8 cellular contexts compared by ENCODE assay signal in the genomic region with DNA sequence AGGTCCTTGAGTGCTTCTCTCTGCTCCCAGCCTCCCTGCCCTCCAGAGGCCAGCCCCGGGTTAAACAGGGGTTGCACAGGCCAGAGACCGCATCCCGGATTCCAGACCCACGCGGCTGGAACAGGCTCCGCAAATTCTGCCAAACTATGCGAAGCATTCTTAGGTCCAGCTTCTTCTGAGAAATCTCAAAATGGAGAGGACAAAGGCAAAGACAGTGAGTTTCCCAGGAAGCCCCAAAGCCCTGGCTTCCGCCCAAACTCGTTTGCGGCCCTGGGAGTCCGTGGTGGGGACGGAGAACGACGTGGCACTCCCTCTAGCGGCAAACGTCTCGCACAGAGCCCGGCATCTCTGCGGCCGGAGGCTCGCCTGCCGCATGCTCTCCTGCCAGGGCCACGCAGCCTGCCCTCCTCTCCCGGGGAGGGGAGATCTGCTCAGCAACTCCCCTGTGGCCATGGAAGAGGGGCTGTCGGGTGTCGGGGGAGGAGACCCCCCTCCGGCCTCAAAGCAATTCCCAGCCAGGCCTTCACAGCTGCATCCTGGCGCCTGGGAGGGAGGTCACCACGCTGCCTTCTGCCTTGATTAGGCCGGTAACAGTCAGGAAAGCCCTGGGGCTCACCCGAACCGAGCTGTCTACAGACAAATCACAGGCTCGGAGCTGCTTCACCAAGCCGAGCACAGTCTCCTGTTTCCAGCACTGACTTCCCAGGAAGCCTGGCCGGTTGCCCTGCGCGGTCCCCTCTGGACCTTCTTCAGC. TPM values are rescaled to one million over a fixed set of nuclear protein-coding genes. Genes with fewer than 3 reads are reported as not detected.
DNase-seq lines count a peak whose midpoint lies in the region; ATAC-seq and TF ChIP-seq lines count a peak whose summit lies in the region.

No MANE protein-coding gene starts in this region.

- H3K9ac ChIP-seq in BLaER1 treated with 17β-estradiol and CSF1 and Interleukin-3, amounts not matched to agents 10 nM and 100 nM, result peak overlapping the region in 3 of 11 experiments; percentile 10 to 41 (median 24); a peak in 4 of 22 replicates
- peak overlapping the region; percentile 64 for H3K9ac ChIP-seq in NT2/D1 (ENCODE audit: insufficient read length, low read depth)

- peak overlapping the region in 1 of 11 experiments; percentile 38; a peak in 2 of 22 replicates for H3K27ac ChIP-seq in BLaER1 treated with 17β-estradiol and CSF1 and Interleukin-3, amounts not matched to agents 10 nM and 100 nM
- peak overlapping the region in 1 of 2 donors; percentile 36 for H3K27ac ChIP-seq in ovary

- H4K20me1 ChIP-seq in BLaER1 treated with 17β-estradiol and CSF1 and Interleukin-3, amounts not matched to agents 10 nM and 100 nM, result no peaks in the 10 kb centered on the region

- no peaks in the 10 kb centered on the region for H3K36me3 ChIP-seq in BLaER1 treated with 17β-estradiol and CSF1 and Interleukin-3, amounts not matched to agents 10 nM and 100 nM
- H3K36me3 ChIP-seq in NT2/D1 (ENCODE audit: insufficient read depth, insufficient read length, low read length) (no peaks in the 10 kb centered on the region), ovary (no peaks in the 10 kb centered on the region)

- peak; percentile 78 for DNase-seq in NT2/D1 (ENCODE audit: low read depth, low spot score)
- DNase-seq in activated T-helper 2 cell treated with anti-CD3 and anti-CD28 coated beads, Interferon-gamma antibody, Interleukin-2, Interleukin-4, amounts not matched to agents 10 μg/mL and 5 μg/mL and 100 μg/mL, durations not matched to agents 14 hours and 24 hours and 36 hours (ENCODE audit: low spot score), result peak; percentile 42
- peak; percentile 53 to 91 (median 81) for DNase-seq in head of caudate nucleus
- peak; percentile 86 to 93 (median 88) for DNase-seq in ovary
- peak; percentile 87 for DNase-seq in ureter (ENCODE audit: low spot score)

- no peak overlapping the region for H3K27ac Mint-ChIP-seq in activated T-helper 2 cell treated with anti-CD3 and anti-CD28 coated beads, Interferon-gamma antibody, Interleukin-2, Interleukin-4, amounts not matched to agents 10 μg/mL and 5 μg/mL and 100 μg/mL, durations not matched to agents 14 hours and 24 hours and 36 hours

- ATAC-seq in GM18909 (IDR thresholded peaks at IDR 0.05; ENCODE audit: poor library complexity, unreplicated experiment) (peak; percentile 97), HG03097 (IDR thresholded peaks at IDR 0.05; ENCODE audit: low FRiP score, unreplicated experiment) (peak; percentile 95)

- peak; percentile 69 to 75 (median 75) for TF ChIP-seq CTCF in ovary (IDR thresholded peaks at IDR 0.05)

- no peak for TF ChIP-seq POLR2A in ovary (IDR thresholded peaks at IDR 0.05)

- no peaks in the 10 kb centered on the region for H3K9me3 Mint-ChIP-seq in activated T-helper 2 cell treated with anti-CD3 and anti-CD28 coated beads, Interferon-gamma antibody, Interleukin-2, Interleukin-4, amounts not matched to agents 10 μg/mL and 5 μg/mL and 100 μg/mL, durations not matched to agents 14 hours and 24 hours and 36 hours

- H3K9me3 ChIP-seq in BLaER1 treated with 17β-estradiol and CSF1 and Interleukin-3, amounts not matched to agents 10 nM and 100 nM (replicated peaks in 1 of 11), result no peaks in the 10 kb centered on the region
- no peaks in the 10 kb centered on the region for H3K9me3 ChIP-seq in NT2/D1 (ENCODE audit: insufficient read depth, low read length)
- H3K9me3 ChIP-seq in ovary, result no peaks in the 10 kb centered on the region

- H3K4me2 ChIP-seq in BLaER1 treated with 17β-estradiol and CSF1 and Interleukin-3, amounts not matched to agents 10 nM and 100 nM, result peak overlapping the region; percentile 48 to 85 (median 64); a peak in 21 of 22 replicates

- no peak overlapping the region for H3K4me3 Mint-ChIP-seq in activated T-helper 2 cell treated with anti-CD3 and anti-CD28 coated beads, Interferon-gamma antibody, Interleukin-2, Interleukin-4, amounts not matched to agents 10 μg/mL and 5 μg/mL and 100 μg/mL, durations not matched to agents 14 hours and 24 hours and 36 hours (ENCODE audit: low read depth)

- WGBS in ovary, 3 donors, result 5 to 11% (median 5%) methylated on average over 37 of the region's 37 CpGs

- no peak for TF ChIP-seq EP300 in ovary (IDR thresholded peaks at IDR 0.05)

- H3K4me1 Mint-ChIP-seq in activated T-helper 2 cell treated with anti-CD3 and anti-CD28 coated beads, Interferon-gamma antibody, Interleukin-2, Interleukin-4, amounts not matched to agents 10 μg/mL and 5 μg/mL and 100 μg/mL, durations not matched to agents 14 hours and 24 hours and 36 hours (ENCODE audit: low read depth), result no peaks in the 10 kb centered on the region

- peaks cover 4 to 23% (median 20%) of the 10 kb centered on the region in 10 experiments; a peak in 17 of 20 replicates for H3K4me1 ChIP-seq in BLaER1 treated with 17β-estradiol and CSF1 and Interleukin-3, amounts not matched to agents 10 nM and 100 nM
- H3K4me1 ChIP-seq in NT2/D1 (ENCODE audit: insufficient read depth, insufficient read length), result peaks cover 3% of the 10 kb centered on the region
- peaks cover 4% of the 10 kb centered on the region for H3K4me1 ChIP-seq in ovary (ENCODE audit: insufficient read depth)

- H3K4me3 ChIP-seq in BLaER1 treated with 17β-estradiol and CSF1 and Interleukin-3, amounts not matched to agents 10 nM and 100 nM, result no peak overlapping the region
- peak overlapping the region; percentile 11 for H3K4me3 ChIP-seq in NT2/D1 (ENCODE audit: insufficient read length, low read depth)
- H3K4me3 ChIP-seq in ovary, result no peak overlapping the region

- no peaks in the 10 kb centered on the region for H3K36me3 Mint-ChIP-seq in activated T-helper 2 cell treated with anti-CD3 and anti-CD28 coated beads, Interferon-gamma antibody, Interleukin-2, Interleukin-4, amounts not matched to agents 10 μg/mL and 5 μg/mL and 100 μg/mL, durations not matched to agents 14 hours and 24 hours and 36 hours (ENCODE audit: low read depth)

- H3K27me3 ChIP-seq in BLaER1 treated with 17β-estradiol and CSF1 and Interleukin-3, amounts not matched to agents 10 nM and 100 nM, result peaks cover 0 to 6% (median 0%) of the 10 kb centered on the region in 11 experiments; a peak in 1 of 22 replicates
- H3K27me3 ChIP-seq in NT2/D1 (ENCODE audit: insufficient read depth, insufficient read length) (peaks cover 2% of the 10 kb centered on the region), ovary (no peaks in the 10 kb centered on the region)

- H3K27me3 Mint-ChIP-seq in activated T-helper 2 cell treated with anti-CD3 and anti-CD28 coated beads, Interferon-gamma antibody, Interleukin-2, Interleukin-4, amounts not matched to agents 10 μg/mL and 5 μg/mL and 100 μg/mL, durations not matched to agents 14 hours and 24 hours and 36 hours (ENCODE audit: low read depth), result peaks cover 23% of the 10 kb centered on the region

- intact Hi-C loops in activated T-helper 2 cell treated with anti-CD3 and anti-CD28 coated beads, Interferon-gamma antibody, Interleukin-2, Interleukin-4, amounts not matched to agents 10 μg/mL and 5 μg/mL and 100 μg/mL, durations not matched to agents 14 hours and 24 hours and 36 hours (cut with micrococcal nuclease), result no loop called here
- intact Hi-C loops in head of caudate nucleus (cut with DNase I) (no loop called here), ovary (cut with DNase I) (no loop called here)

RNA-seq across cellular contexts. Expression of a gene that starts 33.4 kb away (rescaled TPM):
- total RNA-seq in activated T-helper 2 cell treated with anti-CD3 and anti-CD28 coated beads, Interferon-gamma antibody, Interleukin-2, Interleukin-4, amounts not matched to agents 10 μg/mL and 5 μg/mL and 100 μg/mL, durations not matched to agents 14 hours and 24 hours and 36 hours, result 3.0 and 3.4 TPM in 2 replicates
- 1 to 10 TPM; 3.0 to 6.6 (median 5.3) TPM for total RNA-seq in ovary
- polyA plus RNA-seq in ovary, result 1 to 10 TPM; 3.2 to 3.9 TPM
- total RNA-seq in ureter, result 16.8 TPM
